ENCODE assay signal across 13 cellular contexts in the genomic region with DNA sequence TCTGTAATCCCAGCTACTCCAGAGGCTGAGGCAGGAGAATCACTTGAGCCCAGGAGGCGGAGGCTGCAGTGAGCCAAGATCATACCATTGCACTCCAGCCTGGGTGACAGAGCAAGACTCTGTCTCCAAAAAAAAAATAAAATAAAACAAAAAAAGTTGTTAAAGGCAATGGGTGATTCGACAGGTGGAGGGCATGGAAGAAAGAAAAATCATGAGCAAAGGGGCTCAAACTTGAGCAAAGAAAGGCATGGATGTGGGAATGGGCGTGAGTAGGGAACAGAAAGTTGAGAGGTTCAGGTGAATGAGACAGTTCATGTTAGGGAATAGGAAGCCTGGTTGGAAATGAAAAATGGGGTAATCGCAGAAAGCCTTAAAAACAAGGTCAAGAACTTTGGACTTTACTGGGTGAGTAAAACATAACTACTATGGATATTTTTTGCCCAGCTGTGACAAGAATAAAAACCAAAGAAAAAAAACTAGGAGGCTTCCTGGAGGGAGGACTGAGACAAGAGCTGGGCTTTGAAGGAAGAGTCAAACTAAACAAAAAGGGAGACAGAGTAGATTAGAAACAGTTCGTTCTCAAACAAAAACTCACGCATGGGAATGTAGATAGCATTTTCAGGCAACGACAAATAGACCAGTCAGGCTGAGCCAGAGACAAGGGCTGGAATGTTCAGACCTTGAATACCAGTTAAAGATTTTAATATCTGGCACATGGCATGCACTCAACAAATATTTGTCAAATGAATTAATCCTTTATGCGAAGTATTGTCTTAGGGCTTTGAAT. TPM values are rescaled to one million over a fixed set of nuclear protein-coding genes. Genes with fewer than 3 reads are reported as not detected.
DNase-seq lines count a peak whose midpoint lies in the region; ATAC-seq, FAIRE-seq and TF ChIP-seq lines count a peak whose summit lies in the region.
"Had no signal": no experiment of that assay in that cellular context is flagged by ENCODE, and none has a peak within 500 bp of the region (broad histone marks: within the 10 kb centered on the region; RNA-seq: fewer than 3 reads in every experiment).

No MANE protein-coding gene starts in this region.

- peak overlapping the region in 3 of 4 donors; percentile 67 to 87 (median 80) for H3K27ac ChIP-seq in body of pancreas
- peak overlapping the region; percentile 51 to 82 for H3K27ac ChIP-seq in testis
- H3K27ac ChIP-seq: uterus had no signal

- no peak for DNase-seq in activated CD8-positive, alpha-beta T cell treated with anti-CD3 and anti-CD28 coated beads, Interleukin-2, amount 10 ng/mL, durations not matched to agents 7 days and 5 days
- no peak for DNase-seq in activated CD8-positive, alpha-beta T cell treated with anti-CD3 and anti-CD28 coated beads for 36 hours
- DNase-seq in body of pancreas (peak in 3 of 4 donors; percentile 23 to 65 (median 49)), left lobe of liver (ENCODE audit: low spot score) (no peak), testis (peak; percentile 66), GM12891 (ENCODE audit: insufficient read length, low spot score) (no peak), DMS79 treated with DMSO at 0.1 percent for 48 hours (lab: John Stamatoyannopoulos, UW) (no peak)
- DNase-seq in stimulated activated CD8-positive, alpha-beta memory T cell treated with anti-CD3 and anti-CD28 coated beads, Interleukin-4, amount 100 ng/mL, for 48 hours = no peak
- DNase-seq: activated T-cell treated with anti-CD3 and anti-CD28 coated beads for 4 hours; NCI-H1930; stimulated activated CD4-positive, alpha-beta T cell treated with anti-CD3 and anti-CD28 coated beads, Interleukin-4, amount 100 ng/mL, for 24 hours; uterus had no signal

- no peaks in the 10 kb centered on the region for H3K9me3 Mint-ChIP-seq in activated CD8-positive, alpha-beta T cell treated with anti-CD3 and anti-CD28 coated beads, Interleukin-2, amount 10 ng/mL, durations not matched to agents 7 days and 5 days (ENCODE audit: insufficient read depth)
- no peaks in the 10 kb centered on the region for H3K9me3 Mint-ChIP-seq in activated CD8-positive, alpha-beta T cell treated with anti-CD3 and anti-CD28 coated beads for 36 hours

- H3K4me1 ChIP-seq in body of pancreas (peaks cover 54% of the 10 kb centered on the region), testis (peaks cover 18% of the 10 kb centered on the region)
- H3K4me1 ChIP-seq: uterus had no signal

- POLR2A ChIA-PET in activated CD8-positive, alpha-beta T cell treated with anti-CD3 and anti-CD28 coated beads, Interleukin-2, amount 10 ng/mL, durations not matched to agents 7 days and 5 days (lab: Charles Lee) = no interaction called here
- POLR2A ChIA-PET in activated CD8-positive, alpha-beta T cell treated with anti-CD3 and anti-CD28 coated beads for 36 hours (lab: Charles Lee) = no interaction called here

- H3K27me3 Mint-ChIP-seq in activated CD8-positive, alpha-beta T cell treated with anti-CD3 and anti-CD28 coated beads, Interleukin-2, amount 10 ng/mL, durations not matched to agents 7 days and 5 days (ENCODE audit: low read depth) = no peaks in the 10 kb centered on the region
- no peaks in the 10 kb centered on the region for H3K27me3 Mint-ChIP-seq in activated CD8-positive, alpha-beta T cell treated with anti-CD3 and anti-CD28 coated beads for 36 hours

- no peak for TF ChIP-seq CTCF in activated CD8-positive, alpha-beta T cell treated with anti-CD3 and anti-CD28 coated beads for 36 hours (IDR thresholded peaks at IDR 0.05)
- TF ChIP-seq CTCF in body of pancreas (IDR thresholded peaks at IDR 0.05) = no peak
- TF ChIP-seq CTCF in testis (IDR thresholded peaks at IDR 0.05) = no peak

- H3K27me3 ChIP-seq in body of pancreas = no peaks in the 10 kb centered on the region
- H3K27me3 ChIP-seq in testis = no peaks in the 10 kb centered on the region
- H3K27me3 ChIP-seq: uterus had no signal

- CTCF ChIA-PET in activated CD8-positive, alpha-beta T cell treated with anti-CD3 and anti-CD28 coated beads, Interleukin-2, amount 10 ng/mL, durations not matched to agents 7 days and 5 days (lab: Charles Lee) = no interaction called here
- CTCF ChIA-PET in activated CD8-positive, alpha-beta T cell treated with anti-CD3 and anti-CD28 coated beads for 36 hours (lab: Charles Lee) = no interaction called here

- intact Hi-C loops in activated CD8-positive, alpha-beta T cell treated with anti-CD3 and anti-CD28 coated beads for 36 hours (cut with micrococcal nuclease) = no loop called here
- intact Hi-C loops in body of pancreas (cut with DNase I) = no loop called here
- intact Hi-C loops in testis (cut with DNase I; ENCODE audit: low total_unique reads) = no loop called here

- 20 to 25% methylated on average over 8 of the region's 8 CpGs for WGBS in body of pancreas, 2 donors
- WGBS in testis, 2 donors = 37 to 44% methylated on average over 8 of the region's 8 CpGs

- no peak for ATAC-seq in activated CD8-positive, alpha-beta T cell treated with anti-CD3 and anti-CD28 coated beads, Interleukin-2, amount 10 ng/mL, durations not matched to agents 7 days and 5 days
- no peak for ATAC-seq in activated CD8-positive, alpha-beta T cell treated with anti-CD3 and anti-CD28 coated beads for 36 hours
- ATAC-seq in body of pancreas (peak; percentile 89), left lobe of liver (peak; percentile 82)

- no peak for FAIRE-seq in GM12891 (lab: Jason Lieb, UNC)
- FAIRE-seq: GM12892 had no signal

- H3K9me3 ChIP-seq in body of pancreas (no peaks in the 10 kb centered on the region), testis (no peaks in the 10 kb centered on the region)
- H3K9me3 ChIP-seq: uterus had no signal

- peak overlapping the region; percentile 29 for H3K27ac Mint-ChIP-seq in activated CD8-positive, alpha-beta T cell treated with anti-CD3 and anti-CD28 coated beads, Interleukin-2, amount 10 ng/mL, durations not matched to agents 7 days and 5 days
- no peak overlapping the region for H3K27ac Mint-ChIP-seq in activated CD8-positive, alpha-beta T cell treated with anti-CD3 and anti-CD28 coated beads for 36 hours

- TF ChIP-seq POLR2A in body of pancreas (IDR thresholded peaks at IDR 0.05) (no peak), testis (IDR thresholded peaks at IDR 0.05) (no peak), GM12891 (IDR thresholded peaks at IDR 0.05; ENCODE audit: low read depth, low read length) (no peak)

- H3K36me3 ChIP-seq in body of pancreas (replicated peaks in 1 of 2; ENCODE audit: insufficient read depth in 1 of 2, low read depth in 2 of 2) (no peaks in the 10 kb centered on the region), testis (ENCODE audit: low read depth, missing control alignments) (no peaks in the 10 kb centered on the region)
- H3K36me3 ChIP-seq: uterus had no signal

- H3K4me3 ChIP-seq in body of pancreas (no peak overlapping the region), testis (no peak overlapping the region)
- H3K4me3 ChIP-seq: uterus had no signal

- H3K4me3 Mint-ChIP-seq in activated CD8-positive, alpha-beta T cell treated with anti-CD3 and anti-CD28 coated beads, Interleukin-2, amount 10 ng/mL, durations not matched to agents 7 days and 5 days = no peak overlapping the region
- H3K4me3 Mint-ChIP-seq in activated CD8-positive, alpha-beta T cell treated with anti-CD3 and anti-CD28 coated beads for 36 hours = no peak overlapping the region

- H3K36me3 Mint-ChIP-seq in activated CD8-positive, alpha-beta T cell treated with anti-CD3 and anti-CD28 coated beads, Interleukin-2, amount 10 ng/mL, durations not matched to agents 7 days and 5 days (ENCODE audit: low read depth) = peaks cover 14% of the 10 kb centered on the region
- peaks cover 11% of the 10 kb centered on the region for H3K36me3 Mint-ChIP-seq in activated CD8-positive, alpha-beta T cell treated with anti-CD3 and anti-CD28 coated beads for 36 hours (ENCODE audit: low read depth)

- H3K4me1 Mint-ChIP-seq in activated CD8-positive, alpha-beta T cell treated with anti-CD3 and anti-CD28 coated beads, Interleukin-2, amount 10 ng/mL, durations not matched to agents 7 days and 5 days (ENCODE audit: low read depth) = peaks cover 11% of the 10 kb centered on the region
- H3K4me1 Mint-ChIP-seq in activated CD8-positive, alpha-beta T cell treated with anti-CD3 and anti-CD28 coated beads for 36 hours (ENCODE audit: low read depth) = peaks cover 14% of the 10 kb centered on the region

TF ChIP-seq in GM12891, 5 proteins besides CTCF, POLR2A, EP300 and RAD21 (continues in another document):
- no peak for TF ChIP-seq SPI1 (IDR thresholded peaks at IDR 0.05; ENCODE audit: low read depth, low read length)

RNA-seq across cellular contexts. Expression of gene PYM1, which starts 18.8 kb away (rescaled TPM):
- 10 to 100 TPM; 51.6 to 52.2 TPM for total RNA-seq in activated CD8-positive, alpha-beta T cell treated with anti-CD3 and anti-CD28 coated beads, Interleukin-2, amount 10 ng/mL, durations not matched to agents 7 days and 5 days
- total RNA-seq in activated CD8-positive, alpha-beta T cell treated with anti-CD3 and anti-CD28 coated beads for 36 hours = 10 to 100 TPM; 22.1 to 22.9 TPM
- 10 to 100 TPM; 21.5 to 26.0 TPM for total RNA-seq in body of pancreas
- 16.5 TPM for total RNA-seq in left lobe of liver
- 10 to 100 TPM; 51.8 to 71.3 TPM for total RNA-seq in testis
- polyA plus RNA-seq in testis (ENCODE audit: insufficient read depth, low read depth, low replicate concordance) = 51.6 TPM
- polyA plus RNA-seq in GM12891 (2012; ENCODE audit: low read depth, missing spikeins) = 29.8 TPM

RNA-seq across cellular contexts. Expression of gene DGKA, which starts 22.0 kb away (rescaled TPM):
- 100 to 1,000 TPM; 541 to 575 TPM for total RNA-seq in activated CD8-positive, alpha-beta T cell treated with anti-CD3 and anti-CD28 coated beads, Interleukin-2, amount 10 ng/mL, durations not matched to agents 7 days and 5 days
- 100 to 1,000 TPM; 350 to 353 TPM for total RNA-seq in activated CD8-positive, alpha-beta T cell treated with anti-CD3 and anti-CD28 coated beads for 36 hours
- total RNA-seq in body of pancreas (100 to 1,000 TPM in 1 of 2 donors, 10 to 100 TPM in 1; 33.3 to 128 TPM), left lobe of liver (4.9 TPM), testis (10 to 100 TPM; 28.9 to 40.4 TPM)
- polyA plus RNA-seq in testis (ENCODE audit: insufficient read depth, low read depth, low replicate concordance) = 40.3 TPM
- polyA plus RNA-seq in GM12891 (2012; ENCODE audit: low read depth, missing spikeins) = 49.3 TPM

RNA-seq across cellular contexts. Expression of gene PMEL, which starts 56.9 kb away (rescaled TPM):
- under 1 TPM; 0.10 to 0.55 TPM for total RNA-seq in activated CD8-positive, alpha-beta T cell treated with anti-CD3 and anti-CD28 coated beads, Interleukin-2, amount 10 ng/mL, durations not matched to agents 7 days and 5 days
- 1 to 10 TPM in 1 of 2 experiments, under 1 TPM in 1; 0.65 to 1.2 TPM for total RNA-seq in activated CD8-positive, alpha-beta T cell treated with anti-CD3 and anti-CD28 coated beads for 36 hours
- total RNA-seq in body of pancreas (1 to 10 TPM; 1.6 to 2.6 TPM), left lobe of liver (5.4 TPM), testis (10 to 100 TPM in 1 of 2 donors, 1 to 10 TPM in 1; 8.9 to 11.1 TPM)
- polyA plus RNA-seq in testis (ENCODE audit: insufficient read depth, low read depth, low replicate concordance) = 8.2 TPM
- polyA plus RNA-seq in GM12891 (2012; ENCODE audit: low read depth, missing spikeins) = 1.7 TPM

RNA-seq across cellular contexts. Expression of gene CDK2, which starts 57.7 kb away (rescaled TPM):
- 100 to 1,000 TPM; 128 to 130 TPM for total RNA-seq in activated CD8-positive, alpha-beta T cell treated with anti-CD3 and anti-CD28 coated beads, Interleukin-2, amount 10 ng/mL, durations not matched to agents 7 days and 5 days
- 10 to 100 TPM; 86.7 to 90.1 TPM for total RNA-seq in activated CD8-positive, alpha-beta T cell treated with anti-CD3 and anti-CD28 coated beads for 36 hours
- total RNA-seq in body of pancreas (10 to 100 TPM in 1 of 2 donors, 1 to 10 TPM in 1; 8.8 to 12.5 TPM), left lobe of liver (11.0 TPM), testis (10 to 100 TPM; 16.5 to 20.3 TPM)
- 19.8 TPM for polyA plus RNA-seq in testis (ENCODE audit: insufficient read depth, low read depth, low replicate concordance)
- polyA plus RNA-seq in GM12891 (2012; ENCODE audit: low read depth, missing spikeins) = 75.6 TPM

Comparison
In these comparisons a context has a peak if more than half of its experiments do, and no peak if none do; other contexts are left out.
1. ATAC-seq: peak in body of pancreas (single experiment) and left lobe of liver (single experiment); none in activated CD8-positive, alpha-beta T cell treated with anti-CD3 and anti-CD28 coated beads, Interleukin-2, amount 10 ng/mL, durations not matched to agents 7 days and 5 days (single experiment) and activated CD8-positive, alpha-beta T cell treated with anti-CD3 and anti-CD28 coated beads for 36 hours (single experiment).
2. DNase-seq: peak in body of pancreas (3 of 4) and testis (single experiment); none in activated CD8-positive, alpha-beta T cell treated with anti-CD3 and anti-CD28 coated beads, Interleukin-2, amount 10 ng/mL, durations not matched to agents 7 days and 5 days (single experiment), activated CD8-positive, alpha-beta T cell treated with anti-CD3 and anti-CD28 coated beads for 36 hours (single experiment), left lobe of liver (single experiment), GM12891 (single experiment), stimulated activated CD8-positive, alpha-beta memory T cell treated with anti-CD3 and anti-CD28 coated beads, Interleukin-4, amount 100 ng/mL, for 48 hours (single experiment) and DMS79 treated with DMSO at 0.1 percent for 48 hours (single experiment).